In genomic region chr9:36632892-36633291, GRCh38 we compare ENCODE assay signal across 1 cellular context.
TF ChIP-seq lines count a peak whose summit lies in the region.

No MANE protein-coding gene starts in this region.

TF ChIP-seq in HCT116, 20 proteins besides CTCF, POLR2A, EP300 and RAD21 (continued from another document):
- TF ChIP-seq REST (IDR thresholded peaks at IDR 0.05; ENCODE audit: low read depth) (no peak), CBX3 (IDR thresholded peaks at IDR 0.05; ENCODE audit: low read depth) (no peak)
TF ChIP-seq in HCT116: peak in this region for 0.
